In genomic region chr4:117533501-117533900, GRCh38 we compare ENCODE assay signal across 3 cellular contexts.
A peak's percentile ranks its signal among the peaks of the same experiment; 100 is the strongest.
TF ChIP-seq lines count a peak whose summit lies in the region.

No MANE protein-coding gene starts in this region.

TF ChIP-seq in liver, 16 proteins besides CTCF, POLR2A, EP300 and RAD21 (continued from another document):
- TF ChIP-seq RXRA (IDR thresholded peaks at IDR 0.05): peak; percentile 43 to 59

TF ChIP-seq in HepG2, 621 proteins besides CTCF, POLR2A, EP300 and RAD21 (continued from another document):
- TF ChIP-seq ATF6 (CRISPR knock-in tag; conservative IDR thresholded peaks at IDR 0.05) (no peak), THAP9 (CRISPR knock-in tag; IDR thresholded peaks at IDR 0.05; ENCODE audit: borderline replicate concordance) (no peak), HNF4A (CRISPR knock-in tag; IDR thresholded peaks at IDR 0.05) (no peak), ZNF143 (CRISPR knock-in tag; IDR thresholded peaks at IDR 0.05) (no peak), E2F1 (CRISPR knock-in tag; IDR thresholded peaks at IDR 0.05) (no peak), ZNF780A (CRISPR knock-in tag; IDR thresholded peaks at IDR 0.05) (no peak), CREB1 (IDR thresholded peaks at IDR 0.05) (no peak), CREB1 (CRISPR knock-in tag; IDR thresholded peaks at IDR 0.05) (no peak), NFIC (IDR thresholded peaks at IDR 0.05; ENCODE audit: low read length) (no peak), SP2 (CRISPR knock-in tag; IDR thresholded peaks at IDR 0.05) (no peak), ZFYVE20 (CRISPR knock-in tag; IDR thresholded peaks at IDR 0.05; ENCODE audit: borderline replicate concordance, low read depth) (no peak), MXD3 (CRISPR knock-in tag; IDR thresholded peaks at IDR 0.05) (no peak), JUND (CRISPR knock-in tag; IDR thresholded peaks at IDR 0.05) (no peak), ZBTB43 (CRISPR knock-in tag; conservative IDR thresholded peaks at IDR 0.05) (no peak), IRX3 (CRISPR knock-in tag; IDR thresholded peaks at IDR 0.05; ENCODE audit: borderline replicate concordance, low read depth) (no peak)

TF ChIP-seq in WTC11, 78 proteins besides CTCF, POLR2A, EP300 and RAD21:
- TF ChIP-seq PREB (CRISPR knock-in tag; IDR thresholded peaks at IDR 0.05; ENCODE audit: borderline replicate concordance) (no peak), CBFB (CRISPR knock-in tag; IDR thresholded peaks at IDR 0.05; ENCODE audit: low read depth) (no peak), ZNF425 (CRISPR knock-in tag; conservative IDR thresholded peaks at IDR 0.05) (no peak), ATF6 (CRISPR knock-in tag; IDR thresholded peaks at IDR 0.05) (no peak), TCF7 (CRISPR knock-in tag; IDR thresholded peaks at IDR 0.05; ENCODE audit: low read depth) (no peak), FOXJ3 (CRISPR knock-in tag; IDR thresholded peaks at IDR 0.05; ENCODE audit: borderline replicate concordance) (no peak), ATF1 (CRISPR knock-in tag; IDR thresholded peaks at IDR 0.05) (no peak), TEAD4 (CRISPR knock-in tag; IDR thresholded peaks at IDR 0.05) (no peak), MXD4 (CRISPR knock-in tag; IDR thresholded peaks at IDR 0.05; ENCODE audit: borderline replicate concordance) (no peak), HMGXB4 (CRISPR knock-in tag; IDR thresholded peaks at IDR 0.05) (no peak), USF2 (CRISPR knock-in tag; IDR thresholded peaks at IDR 0.05) (no peak), ZNF219 (CRISPR knock-in tag; IDR thresholded peaks at IDR 0.05; ENCODE audit: borderline replicate concordance) (no peak), AFF4 (CRISPR knock-in tag; IDR thresholded peaks at IDR 0.05; ENCODE audit: borderline replicate concordance) (no peak)
